In genomic region chr16:67720236-67720635, GRCh38 we compare ENCODE assay signal across 8 cellular contexts. TPM values are rescaled to one million over a fixed set of nuclear protein-coding genes. Genes with fewer than 3 reads are reported as not detected.
DNase-seq lines count a peak whose midpoint lies in the region; ATAC-seq and TF ChIP-seq lines count a peak whose summit lies in the region.

No MANE protein-coding gene starts in this region.

- BruUV-seq in OCI-LY7 (replicated peaks; lab: Mats Ljungman, UMichigan), result no TSS peak

- H3K4me2 ChIP-seq in OCI-LY7 (ENCODE audit: low read length) (peak overlapping the region; percentile 94), osteoblast (ENCODE audit: insufficient read depth, low read length) (peak overlapping the region; percentile 100)

- CTCF ChIA-PET in CD8-positive, alpha-beta T cell (lab: Charles Lee), result interaction anchor here (0.7 to 3.0 kb wide), 3 partner anchors 8 to 199 kb away, joined by 3 to 9 read pairs (median 3); no protein-coding TSS in a partner anchor
- CTCF ChIA-PET in OCI-LY7 (lab: Charles Lee; ENCODE audit: unreplicated experiment), result no interaction called here

- no peak for DNase-seq in CD8-positive, alpha-beta T cell
- DNase-seq in OCI-LY7 (ENCODE audit: low spot score) (no peak), endodermal cell (no peak), osteoblast (ENCODE audit: insufficient read length, low spot score, missing footprints) (peak; percentile 84), H4 (ENCODE audit: low spot score) (no peak)
- DNase-seq in stimulated activated CD8-positive, alpha-beta memory T cell treated with anti-CD3 and anti-CD28 coated beads, Interleukin-4, amount 100 ng/mL, for 48 hours, result no peak

- no peaks in the 10 kb centered on the region for H3K9me3 ChIP-seq in CD8-positive, alpha-beta T cell (ENCODE audit: low read length)
- H3K9me3 ChIP-seq in OCI-LY7 (ENCODE audit: low read length) (no peaks in the 10 kb centered on the region), endodermal cell (ENCODE audit: control insufficient read depth, low read length) (no peaks in the 10 kb centered on the region), osteoblast (ENCODE audit: low read depth, low read length) (no peaks in the 10 kb centered on the region)

- H4K20me1 ChIP-seq in OCI-LY7 (ENCODE audit: insufficient read depth, low read length) (no peaks in the 10 kb centered on the region), osteoblast (ENCODE audit: insufficient read depth, low read length) (peaks cover 10% of the 10 kb centered on the region)

- peak overlapping the region; percentile 98 for H3K4me3 Mint-ChIP-seq in CD8-positive, alpha-beta T cell
- H3K4me3 Mint-ChIP-seq in endodermal cell, result peak overlapping the region; percentile 79

- POLR2A ChIA-PET in CD8-positive, alpha-beta T cell (lab: Charles Lee), result no interaction called here
- POLR2A ChIA-PET in OCI-LY7 (lab: Charles Lee), result interaction anchor here (0.7 to 1.4 kb wide), 2 partner anchors 113 to 320 kb away, joined by 3 to 4 read pairs; no protein-coding TSS in a partner anchor

- peaks cover 24% of the 10 kb centered on the region for H3K36me3 Mint-ChIP-seq in CD8-positive, alpha-beta T cell
- H3K36me3 Mint-ChIP-seq in endodermal cell (ENCODE audit: low read depth), result peaks cover 14% of the 10 kb centered on the region

- H3K9me2 ChIP-seq in OCI-LY7 (ENCODE audit: insufficient read depth, low read length), result no peaks in the 10 kb centered on the region

- H3K9ac ChIP-seq in endodermal cell (ENCODE audit: extremely low read depth, low read length, poor library complexity, severe bottlenecking), result no peak overlapping the region

- H3K4me1 ChIP-seq in CD8-positive, alpha-beta T cell (ENCODE audit: insufficient read depth, low read length), result peaks cover 15% of the 10 kb centered on the region
- H3K4me1 ChIP-seq in OCI-LY7 (ENCODE audit: insufficient read depth, low read length, poor library complexity, severe bottlenecking), result peaks cover 32% of the 10 kb centered on the region
- no peaks in the 10 kb centered on the region for H3K4me1 ChIP-seq in endodermal cell (ENCODE audit: control insufficient read depth, insufficient read depth, low read length)
- peaks cover 32% of the 10 kb centered on the region for H3K4me1 ChIP-seq in osteoblast (ENCODE audit: insufficient read depth, low read length)

- H3K27ac ChIP-seq in CD8-positive, alpha-beta T cell (ENCODE audit: low read depth, low read length), result peak overlapping the region; percentile 85
- peak overlapping the region; percentile 63 for H3K27ac ChIP-seq in OCI-LY7 (ENCODE audit: low read depth, low read length, poor library complexity, severe bottlenecking)
- H3K27ac ChIP-seq in endodermal cell (ENCODE audit: low read depth, low read length), result no peak overlapping the region
- H3K27ac ChIP-seq in osteoblast (ENCODE audit: low read depth, low read length), result peak overlapping the region; percentile 94

- no peak for TF ChIP-seq CTCF in CD8-positive, alpha-beta T cell (IDR thresholded peaks at IDR 0.05)
- TF ChIP-seq CTCF in OCI-LY7 (conservative IDR thresholded peaks at IDR 0.05; ENCODE audit: low read length) (no peak), endodermal cell (conservative IDR thresholded peaks at IDR 0.05) (no peak), osteoblast (IDR thresholded peaks at IDR 0.05; ENCODE audit: extremely low read depth, low read depth, low read length) (no peak)

- peak overlapping the region; percentile 99 for H3K27ac Mint-ChIP-seq in CD8-positive, alpha-beta T cell
- H3K27ac Mint-ChIP-seq in endodermal cell, result peak overlapping the region; percentile 92

- H2AFZ ChIP-seq in OCI-LY7 (ENCODE audit: low read length) (peak overlapping the region; percentile 67; the same call in 1 of the 2 replicates), osteoblast (ENCODE audit: low read length) (peak overlapping the region; percentile 89)

- intact Hi-C loops in CD8-positive, alpha-beta T cell (cut with DNase I, micrococcal nuclease), result no loop called here
- intact Hi-C loops in OCI-LY7 (cut with micrococcal nuclease; ENCODE audit: unreplicated experiment), result no loop called here

- H3K27me3 Mint-ChIP-seq in CD8-positive, alpha-beta T cell (ENCODE audit: low read depth), result no peaks in the 10 kb centered on the region
- H3K27me3 Mint-ChIP-seq in endodermal cell (ENCODE audit: insufficient read depth), result no peaks in the 10 kb centered on the region

- 78 to 90% methylated on average over 1 of the region's 1 CpG for WGBS in endodermal cell (ENCODE audit: insufficient coverage in 1 of 2, insufficient read length in 1 of 2), 2 experiments

- no peaks in the 10 kb centered on the region for H3K27me3 ChIP-seq in CD8-positive, alpha-beta T cell (ENCODE audit: insufficient read depth, low read length)
- H3K27me3 ChIP-seq in endodermal cell (ENCODE audit: control insufficient read depth, insufficient read depth, low read length, poor library complexity, severe bottlenecking), result no peaks in the 10 kb centered on the region
- H3K27me3 ChIP-seq in osteoblast (ENCODE audit: insufficient read depth, low read length), result no peaks in the 10 kb centered on the region

- H3K4me3 ChIP-seq in CD8-positive, alpha-beta T cell (ENCODE audit: low read depth, low read length), result no peak overlapping the region
- H3K4me3 ChIP-seq in OCI-LY7 (ENCODE audit: low read depth, low read length, poor library complexity, severe bottlenecking), result peak overlapping the region; percentile 76
- peak overlapping the region; percentile 87 for H3K4me3 ChIP-seq in endodermal cell (ENCODE audit: low read length)
- peak overlapping the region; percentile 95 for H3K4me3 ChIP-seq in osteoblast (ENCODE audit: insufficient read depth, low read length)

- H3K9me3 Mint-ChIP-seq in CD8-positive, alpha-beta T cell, result no peaks in the 10 kb centered on the region
- H3K9me3 Mint-ChIP-seq in endodermal cell, result no peaks in the 10 kb centered on the region

- H3K79me2 ChIP-seq in OCI-LY7 (ENCODE audit: insufficient read depth, low read depth, low read length) (peaks cover 29% of the 10 kb centered on the region), osteoblast (ENCODE audit: insufficient read depth, low read length) (peaks cover 39% of the 10 kb centered on the region)

- H3K36me3 ChIP-seq in CD8-positive, alpha-beta T cell (ENCODE audit: insufficient read depth, low read length), result peaks cover 5% of the 10 kb centered on the region
- H3K36me3 ChIP-seq in OCI-LY7 (ENCODE audit: insufficient read depth, low read length), result peaks cover 30% of the 10 kb centered on the region
- H3K36me3 ChIP-seq in endodermal cell (ENCODE audit: control insufficient read depth, insufficient read depth, low read length), result peaks cover 20% of the 10 kb centered on the region
- H3K36me3 ChIP-seq in osteoblast (ENCODE audit: insufficient read depth, low read length), result peaks cover 10% of the 10 kb centered on the region

- no peak for ATAC-seq in CD8-positive, alpha-beta T cell
- ATAC-seq in GM21423 (IDR thresholded peaks at IDR 0.05; ENCODE audit: unreplicated experiment), result no peak
- ATAC-seq in GM21390 (IDR thresholded peaks at IDR 0.05; ENCODE audit: unreplicated experiment), result no peak

- peaks cover 32% of the 10 kb centered on the region for H3K4me1 Mint-ChIP-seq in CD8-positive, alpha-beta T cell (ENCODE audit: low read depth)
- peaks cover 24% of the 10 kb centered on the region for H3K4me1 Mint-ChIP-seq in endodermal cell

RNA-seq across cellular contexts. Expression of gene GFOD2, which starts 1.1 kb away (rescaled TPM):
- total RNA-seq in CD8-positive, alpha-beta T cell, result 1 to 10 TPM; 2.4 to 2.6 TPM
- total RNA-seq in OCI-LY7 (2014; rRNA removed; shearing (Covaris generic)), result 13.2 and 16.2 TPM in 2 replicates
- total RNA-seq in OCI-LY7 (2022) (18.0 and 18.5 TPM in 2 replicates), endodermal cell (10 to 100 TPM; 18.2 to 21.2 TPM), osteoblast (15.9 and 19.4 TPM in 2 replicates)
- polyA plus RNA-seq in endodermal cell (2013, experiment 1 of 2), result 20.6 TPM
- 21.5 TPM for polyA plus RNA-seq in endodermal cell (2013, experiment 2 of 2)
- total RNA-seq in H4 (2014; rRNA removed; shearing (Covaris generic)), result 10.7 and 11.5 TPM in 2 replicates

RNA-seq across cellular contexts. Expression of gene C16orf86, which starts 53.6 kb away (rescaled TPM):
- total RNA-seq in CD8-positive, alpha-beta T cell, result 1 to 10 TPM; 1.4 to 1.6 TPM
- total RNA-seq in OCI-LY7 (2014; rRNA removed; shearing (Covaris generic)), result 4.7 and 8.5 TPM in 2 replicates
- total RNA-seq in OCI-LY7 (2022) (6.8 and 7.8 TPM in 2 replicates), endodermal cell (1 to 10 TPM; 3.6 to 4.7 TPM), osteoblast (6.2 and 6.9 TPM in 2 replicates)
- polyA plus RNA-seq in endodermal cell (2013, experiment 1 of 2), result 3.4 TPM
- polyA plus RNA-seq in endodermal cell (2013, experiment 2 of 2), result 2.1 TPM
- total RNA-seq in H4 (2014; rRNA removed; shearing (Covaris generic)), result not detected in 2 replicates

RNA-seq across cellular contexts. Expression of gene ENKD1, which starts 53.7 kb away (rescaled TPM):
- total RNA-seq in CD8-positive, alpha-beta T cell, result 1 to 10 TPM; 1.7 to 2.5 TPM
- 15.7 and 18.3 TPM in 2 replicates for total RNA-seq in OCI-LY7 (2014; rRNA removed; shearing (Covaris generic))
- 8.1 and 8.4 TPM in 2 replicates for total RNA-seq in OCI-LY7 (2022)
- total RNA-seq in endodermal cell, result 10 to 100 TPM; 19.0 to 21.2 TPM
- polyA plus RNA-seq in endodermal cell (2013, experiment 1 of 2), result 24.5 TPM
- polyA plus RNA-seq in endodermal cell (2013, experiment 2 of 2), result 20.7 TPM
- total RNA-seq in osteoblast, result 13.3 and 15.9 TPM in 2 replicates
- total RNA-seq in H4 (2014; rRNA removed; shearing (Covaris generic)), result 5.6 and 6.6 TPM in 2 replicates

RNA-seq across cellular contexts. Expression of gene PARD6A, which starts 59.5 kb away (rescaled TPM):
- 1 to 10 TPM; 3.0 to 3.1 TPM for total RNA-seq in CD8-positive, alpha-beta T cell
- 12.3 and 23.3 TPM in 2 replicates for total RNA-seq in OCI-LY7 (2014; rRNA removed; shearing (Covaris generic))
- total RNA-seq in OCI-LY7 (2022), result 10.5 and 14.0 TPM in 2 replicates
- total RNA-seq in endodermal cell, result 1 to 10 TPM; 2.6 to 3.7 TPM
- polyA plus RNA-seq in endodermal cell (2013, experiment 1 of 2), result 5.8 TPM
- polyA plus RNA-seq in endodermal cell (2013, experiment 2 of 2), result 6.2 TPM
- total RNA-seq in osteoblast, result 2.4 and 2.9 TPM in 2 replicates
- total RNA-seq in H4 (2014; rRNA removed; shearing (Covaris generic)), result not detected in 2 replicates
